Comparison of ENCODE assay signal across 20 cellular contexts in the genomic region with DNA sequence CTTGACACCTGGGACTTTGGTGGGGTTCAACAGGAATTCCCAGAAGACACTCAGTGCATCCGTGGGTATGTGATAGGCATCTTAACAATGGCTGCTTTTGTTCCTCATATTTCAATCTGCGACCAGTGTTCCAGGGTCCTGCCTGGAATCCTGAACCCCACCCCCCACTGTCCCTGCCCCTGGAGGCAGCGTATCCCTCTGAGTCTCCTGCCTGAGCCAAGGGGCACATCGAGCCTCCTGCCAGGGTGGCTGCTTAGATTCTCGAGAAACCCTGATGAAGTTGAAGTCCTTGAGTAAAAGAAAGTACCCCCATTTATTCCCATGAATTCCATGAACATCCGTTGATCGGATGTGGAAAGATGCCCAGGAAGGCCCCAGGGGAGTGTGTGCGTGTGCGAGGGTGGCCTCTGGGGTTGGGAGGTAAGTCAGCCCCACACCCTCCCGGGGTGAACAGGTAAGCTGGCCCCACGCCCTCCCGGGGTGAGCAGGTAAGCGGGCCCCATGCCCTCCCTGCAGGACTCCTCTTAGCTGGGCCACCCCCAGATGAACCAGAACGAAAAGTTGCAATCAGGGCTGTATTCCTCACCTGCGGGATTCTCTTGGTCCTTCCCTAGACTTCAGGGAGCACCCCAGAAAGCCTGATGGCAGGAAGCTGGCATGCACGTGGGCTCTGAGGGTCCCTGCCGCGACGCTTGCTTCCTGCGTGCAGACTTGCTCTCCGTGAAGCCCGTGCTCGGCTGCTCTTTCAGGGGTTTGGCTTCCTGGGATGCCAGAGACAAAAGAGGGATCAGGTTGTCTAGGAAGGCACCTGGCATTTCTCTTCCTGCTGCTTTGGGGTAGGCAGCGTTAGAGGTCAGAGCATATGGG.
A peak's percentile ranks its signal among the peaks of the same experiment; 100 is the strongest.
DNase-seq lines count a peak whose midpoint lies in the region; ATAC-seq, FAIRE-seq and TF ChIP-seq lines count a peak whose summit lies in the region.
"Had no signal": no experiment of that assay in that cellular context is flagged by ENCODE, and none has a peak within 500 bp of the region (broad histone marks: within the 10 kb centered on the region; RNA-seq: fewer than 3 reads in every experiment).

No MANE protein-coding gene starts in this region.

- H3K56ac ChIP-seq in H9 (ENCODE audit: insufficient read length, low read depth, low read length) = no peak overlapping the region

- no peak overlapping the region for H2BK15ac ChIP-seq in H9 (ENCODE audit: low read depth, low read length)

- no peak overlapping the region for H2BK12ac ChIP-seq in H9 (ENCODE audit: insufficient read length, low read depth, low read length)

- H3K79me1 ChIP-seq in H9 (ENCODE audit: insufficient read depth, low read depth, low read length, poor library complexity, severe bottlenecking) = no peaks in the 10 kb centered on the region

- no peak overlapping the region for H2BK5ac ChIP-seq in H9 (ENCODE audit: insufficient read length, low read length)

- H4K5ac ChIP-seq in H9 (ENCODE audit: insufficient read length, low read depth, low read length) = no peak overlapping the region

- TF ChIP-seq CTCF in H9 (conservative IDR thresholded peaks at IDR 0.05) = no peak
- no peak for TF ChIP-seq CTCF in brain (conservative IDR thresholded peaks at IDR 0.05)
- no peak for TF ChIP-seq CTCF in keratinocyte (optimal IDR thresholded peaks at IDR 0.05 in 1 of 3, IDR thresholded peaks at IDR 0.05 in 1 of 3, conservative IDR thresholded peaks at IDR 0.05 in 1 of 3; ENCODE audit: extremely low read depth in 1 of 3, insufficient read depth in 2 of 3, low read length in 3 of 3)

- H3K9me3 Mint-ChIP-seq in H9 (no peaks in the 10 kb centered on the region), brain (no peaks in the 10 kb centered on the region)
- no peaks in the 10 kb centered on the region for H3K9me3 Mint-ChIP-seq in T-helper 2 cell treated with Interferon-gamma antibody and Interleukin-4, amounts not matched to agents 5 μg/mL and 100 μg/mL, for 36 hours
- H3K9me3 Mint-ChIP-seq: activated CD4-positive, alpha-beta memory T cell treated with anti-CD3 and anti-CD28 coated beads, Interleukin-2, amount 10 ng/mL, durations not matched to agents 7 days and 5 days; activated naive CD4-positive, alpha-beta T cell treated with anti-CD3 and anti-CD28 coated beads, Interleukin-2, amount 10 ng/mL, durations not matched to agents 7 days and 5 days; natural killer cell had no signal

- no peaks in the 10 kb centered on the region; the same call in 1 of the 2 replicates for H3K27me3 Mint-ChIP-seq in H9 (ENCODE audit: low read depth)
- H3K27me3 Mint-ChIP-seq in brain = no peaks in the 10 kb centered on the region
- H3K27me3 Mint-ChIP-seq in T-helper 2 cell treated with Interferon-gamma antibody and Interleukin-4, amounts not matched to agents 5 μg/mL and 100 μg/mL, for 36 hours (ENCODE audit: low read depth) = peaks cover 2% of the 10 kb centered on the region
- H3K27me3 Mint-ChIP-seq: activated CD4-positive, alpha-beta memory T cell treated with anti-CD3 and anti-CD28 coated beads, Interleukin-2, amount 10 ng/mL, durations not matched to agents 7 days and 5 days; CD4-positive, CD25-positive, alpha-beta regulatory T cell had no signal

- H3K27ac ChIP-seq in H9 (ENCODE audit: insufficient read length, low read depth, low read length) (no peak overlapping the region), keratinocyte (ENCODE audit: control insufficient read depth, insufficient read depth, low read length) (peak overlapping the region; percentile 22)
- H3K27ac ChIP-seq: brain microvascular endothelial cell, ovary, skin epidermis had no signal

- H3K23ac ChIP-seq in H9 (ENCODE audit: insufficient read length, low read depth, low read length) = no peak overlapping the region

- H3K4me2 ChIP-seq in H9 (ENCODE audit: insufficient read depth, insufficient read length, low read length) (no peak overlapping the region), keratinocyte (ENCODE audit: control insufficient read depth, extremely low read depth, insufficient read depth, low read depth, low read length) (peak overlapping the region; percentile 65)

- peaks cover 24 to 28% of the 10 kb centered on the region in 2 experiments for H3K4me1 Mint-ChIP-seq in H9
- H3K4me1 Mint-ChIP-seq in brain = peaks cover 35% of the 10 kb centered on the region
- no peaks in the 10 kb centered on the region for H3K4me1 Mint-ChIP-seq in T-helper 2 cell treated with Interferon-gamma antibody and Interleukin-4, amounts not matched to agents 5 μg/mL and 100 μg/mL, for 36 hours (ENCODE audit: low read depth)
- H3K4me1 Mint-ChIP-seq: activated CD4-positive, alpha-beta memory T cell treated with anti-CD3 and anti-CD28 coated beads, Interleukin-2, amount 10 ng/mL, durations not matched to agents 7 days and 5 days; activated naive CD4-positive, alpha-beta T cell treated with anti-CD3 and anti-CD28 coated beads, Interleukin-2, amount 10 ng/mL, durations not matched to agents 7 days and 5 days; CD4-positive, CD25-positive, alpha-beta regulatory T cell; natural killer cell had no signal

- peaks cover 1 to 7% of the 10 kb centered on the region in 2 experiments for H3K36me3 ChIP-seq in keratinocyte (ENCODE audit: control insufficient read depth in 2 of 2, extremely low read depth in 1 of 2, insufficient read depth in 2 of 2, low read length in 2 of 2)
- H3K36me3 ChIP-seq: brain microvascular endothelial cell, ovary had no signal

- H3K4me3 ChIP-seq in keratinocyte (ENCODE audit: control insufficient read depth in 2 of 3, extremely low read depth in 1 of 3, insufficient read depth in 2 of 3, low read depth in 1 of 3, low read length in 3 of 3) = peak overlapping the region in 1 of 3 experiments; percentile 30
- H3K4me3 ChIP-seq: ovary, skin epidermis had no signal

- ATAC-seq in sciatic nerve (peak; percentile 24), HG02885 (IDR thresholded peaks at IDR 0.05; ENCODE audit: poor library complexity, unreplicated experiment) (no peak)

- DNase-seq in H9 = no peak
- no peak for DNase-seq in keratinocyte (ENCODE audit: low read depth, low spot score)
- no peak for DNase-seq in sciatic nerve (ENCODE audit: low spot score)
- no peak for DNase-seq in HTR-8/SVneo (ENCODE audit: insufficient read length, low spot score)
- DNase-seq in T-helper 2 cell treated with Interferon-gamma antibody and Interleukin-4, amounts not matched to agents 5 μg/mL and 100 μg/mL, for 36 hours (ENCODE audit: low spot score) = no peak
- DNase-seq: activated CD4-positive, alpha-beta T cell treated with anti-CD3 and anti-CD28 coated beads for 1 hour; effector CD4-positive, alpha-beta T cell; GDM1; NCI-H1417 treated with DMSO at 0.1 percent for 48 hours; NK-92 treated with Interleukin-12 subunit alpha and Interleukin-12 subunit beta, amount 100 ng/mL, for 24 hours had no signal

- H3K27ac Mint-ChIP-seq in H9 = peak overlapping the region in 2 of 3 experiments; percentile 45 to 52; a peak in 4 of 7 replicates
- peak overlapping the region; percentile 22 to 60 (median 47) for H3K27ac Mint-ChIP-seq in brain
- no peak overlapping the region for H3K27ac Mint-ChIP-seq in T-helper 2 cell treated with Interferon-gamma antibody and Interleukin-4, amounts not matched to agents 5 μg/mL and 100 μg/mL, for 36 hours
- H3K27ac Mint-ChIP-seq: activated CD4-positive, alpha-beta memory T cell treated with anti-CD3 and anti-CD28 coated beads, Interleukin-2, amount 10 ng/mL, durations not matched to agents 7 days and 5 days; activated naive CD4-positive, alpha-beta T cell treated with anti-CD3 and anti-CD28 coated beads, Interleukin-2, amount 10 ng/mL, durations not matched to agents 7 days and 5 days; natural killer cell had no signal

- no peak overlapping the region for H2AK5ac ChIP-seq in H9 (ENCODE audit: insufficient read length, low read length)

- H3K27me3 ChIP-seq in H9 (ENCODE audit: insufficient read depth, low read length) (no peaks in the 10 kb centered on the region), keratinocyte (ENCODE audit: control insufficient read depth, extremely low read depth, insufficient read depth, low read length) (no peaks in the 10 kb centered on the region)
- H3K27me3 ChIP-seq: brain microvascular endothelial cell, ovary had no signal

- dilution Hi-C loops in keratinocyte (cut with MboI; ENCODE audit: extremely low pct_ligation_motif_present, low sequenced_read_pairs) = no loop called here

- H4K20me1 ChIP-seq in H9 (ENCODE audit: control insufficient read depth, insufficient read depth, insufficient read length) (no peaks in the 10 kb centered on the region), keratinocyte (ENCODE audit: control insufficient read depth, extremely low read depth, insufficient read depth, low read length) (no peaks in the 10 kb centered on the region)

- H3K4me3 Mint-ChIP-seq in H9 (no peak overlapping the region; a peak in 1 of 5 replicates), brain (peak overlapping the region in 2 of 5 experiments; percentile 2 to 50)
- no peak overlapping the region for H3K4me3 Mint-ChIP-seq in T-helper 2 cell treated with Interferon-gamma antibody and Interleukin-4, amounts not matched to agents 5 μg/mL and 100 μg/mL, for 36 hours
- H3K4me3 Mint-ChIP-seq: activated CD4-positive, alpha-beta memory T cell treated with anti-CD3 and anti-CD28 coated beads, Interleukin-2, amount 10 ng/mL, durations not matched to agents 7 days and 5 days; activated naive CD4-positive, alpha-beta T cell treated with anti-CD3 and anti-CD28 coated beads, Interleukin-2, amount 10 ng/mL, durations not matched to agents 7 days and 5 days; CD4-positive, CD25-positive, alpha-beta regulatory T cell; natural killer cell had no signal

- H4K91ac ChIP-seq in H9 (ENCODE audit: insufficient read length, low read depth, low read length) = no peak overlapping the region

- no peak overlapping the region for H2BK120ac ChIP-seq in H9 (ENCODE audit: low read depth, low read length, poor library complexity, severe bottlenecking)

- H3K9me3 ChIP-seq in H9 (ENCODE audit: control insufficient read depth, low read depth, low read length) = no peaks in the 10 kb centered on the region
- no peaks in the 10 kb centered on the region for H3K9me3 ChIP-seq in keratinocyte (ENCODE audit: control insufficient read depth, low read depth, low read length)
- H3K9me3 ChIP-seq: ovary had no signal

- H3K18ac ChIP-seq in H9 (ENCODE audit: insufficient read length, low read depth, low read length) = no peak overlapping the region

- H3K4me1 ChIP-seq in H9 (ENCODE audit: insufficient read depth, low read length) (no peaks in the 10 kb centered on the region), keratinocyte (ENCODE audit: control insufficient read depth, extremely low read depth, insufficient read depth, low read length) (peaks cover 36% of the 10 kb centered on the region)

- WGBS in H9 (ENCODE audit: extremely low coverage, insufficient read length, low lambda C conversion rate) = no CpG with 5 or more reads among the region's 24 CpGs

- H3K79me2 ChIP-seq in H9 (ENCODE audit: insufficient read depth, low read length) = no peaks in the 10 kb centered on the region
- H3K79me2 ChIP-seq in keratinocyte (ENCODE audit: control insufficient read depth, insufficient read depth, low read length) = no peaks in the 10 kb centered on the region

- H3T11ph ChIP-seq in H9 (ENCODE audit: low read length) = no peak overlapping the region

- H2BK20ac ChIP-seq in H9 (ENCODE audit: low read depth, low read length, poor library complexity, severe bottlenecking) = no peak overlapping the region

- H2AFZ ChIP-seq in H9 (ENCODE audit: low read length) (no peak overlapping the region), keratinocyte (ENCODE audit: control insufficient read depth, low read length) (no peak overlapping the region)

- no peaks in the 10 kb centered on the region for H3K9me1 ChIP-seq in keratinocyte (ENCODE audit: control insufficient read depth, extremely low read depth, insufficient read depth, low read length)

- H3K14ac ChIP-seq in H9 (ENCODE audit: insufficient read depth, low read length) = no peak overlapping the region

- FAIRE-seq in keratinocyte (lab: Jason Lieb, UNC) (no peak), HTR-8/SVneo (lab: Jason Lieb, UNC) (no peak)
- FAIRE-seq: colon had no signal

- intact Hi-C loops in sciatic nerve (cut with DNase I) = loop anchor here (2.0 kb wide), 1 partner anchor 146 kb away; no protein-coding TSS in a partner anchor

- H3K4ac ChIP-seq in H9 (ENCODE audit: low read depth, low read length) = no peak overlapping the region

- no peaks in the 10 kb centered on the region for H3K23me2 ChIP-seq in H9 (ENCODE audit: insufficient read length, low read depth, low read length, poor library complexity, severe bottlenecking)

- H4K8ac ChIP-seq in H9 (replicated peaks; ENCODE audit: insufficient read length, low read depth, low read length) = no peak overlapping the region

- H3K36me3 Mint-ChIP-seq in H9 (ENCODE audit: insufficient read depth in 1 of 3, low read depth in 3 of 3) (peaks cover 14 to 31% (median 29%) of the 10 kb centered on the region in 3 experiments), brain (peaks cover 62% of the 10 kb centered on the region)
- H3K36me3 Mint-ChIP-seq in T-helper 2 cell treated with Interferon-gamma antibody and Interleukin-4, amounts not matched to agents 5 μg/mL and 100 μg/mL, for 36 hours (ENCODE audit: low read depth) = no peaks in the 10 kb centered on the region
- H3K36me3 Mint-ChIP-seq: activated naive CD4-positive, alpha-beta T cell treated with anti-CD3 and anti-CD28 coated beads, Interleukin-2, amount 10 ng/mL, durations not matched to agents 7 days and 5 days; CD4-positive, CD25-positive, alpha-beta regulatory T cell; natural killer cell had no signal

- H3K9ac ChIP-seq in H9 (ENCODE audit: extremely low read depth, insufficient read length, low read length) (no peak overlapping the region), keratinocyte (ENCODE audit: control insufficient read depth, extremely low read depth, insufficient read depth, low read length) (peak overlapping the region; percentile 19)
